ENCODE assay signal across 24 cellular contexts in the genomic region with DNA sequence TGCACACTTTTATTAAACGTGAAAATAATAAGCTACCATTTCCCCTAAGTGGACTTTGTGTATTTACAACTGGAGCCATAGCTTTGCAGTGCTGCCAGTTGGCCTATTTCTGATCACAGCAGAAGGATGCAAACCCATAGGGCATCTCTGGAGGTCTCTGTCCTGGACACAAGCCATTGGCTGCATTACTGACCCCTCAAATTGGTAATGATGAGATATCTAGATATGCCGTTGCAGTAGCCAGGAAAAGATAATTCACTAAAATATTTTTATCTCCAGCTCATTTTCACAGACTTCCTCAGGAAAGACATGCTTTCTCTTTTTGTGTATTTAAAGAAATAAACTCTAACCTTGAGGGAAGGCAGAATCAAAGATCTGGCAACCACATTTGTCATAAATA.
"Had no signal": no experiment of that assay in that cellular context is flagged by ENCODE, and none has a peak within 500 bp of the region (broad histone marks: within the 10 kb centered on the region; RNA-seq: fewer than 3 reads in every experiment).

No MANE protein-coding gene starts in this region.

- ATAC-seq: effector memory CD8-positive, alpha-beta T cell; esophagus mucosa; foreskin keratinocyte; gastrocnemius medialis; gastroesophageal sphincter; heart left ventricle; heart right ventricle had no signal

- H3K79me2 ChIP-seq: hepatocyte had no signal

- H3K27me3 ChIP-seq: colonic mucosa, dorsolateral prefrontal cortex, esophagus squamous epithelium, foreskin keratinocyte, gastrocnemius medialis, gastroesophageal sphincter, heart left ventricle, heart right ventricle, hepatocyte had no signal

- H3K4me3 ChIP-seq: colonic mucosa, coronary artery, dorsolateral prefrontal cortex, esophagus squamous epithelium, gastrocnemius medialis, gastroesophageal sphincter, heart left ventricle, heart right ventricle, hepatocyte had no signal

- H2AFZ ChIP-seq: hepatocyte had no signal

- DNase-seq: colonic mucosa; cortex of kidney; dermis blood vessel endothelial cell; dorsolateral prefrontal cortex; effector CD4-positive, alpha-beta T cell; effector CD8-positive, alpha-beta T cell; effector memory CD4-positive, alpha-beta T cell; effector memory CD8-positive, alpha-beta T cell; endodermal cell; erythroblast; esophagus squamous epithelium; foreskin fibroblast; foreskin keratinocyte; foreskin melanocyte; gastrocnemius medialis; glutamatergic neuron; head of caudate nucleus; heart left ventricle; heart right ventricle had no signal

- H3K9me3 ChIP-seq: colonic mucosa, esophagus squamous epithelium, gastrocnemius medialis, gastroesophageal sphincter, heart left ventricle, heart right ventricle had no signal

- H3K36me3 ChIP-seq: colonic mucosa, esophagus squamous epithelium, gastrocnemius medialis, gastroesophageal sphincter, heart left ventricle, heart right ventricle had no signal

- H3K4me1 ChIP-seq: colonic mucosa, esophagus squamous epithelium, foreskin keratinocyte, gastrocnemius medialis, gastroesophageal sphincter had no signal

- H3K27ac ChIP-seq: colonic mucosa, coronary artery, dorsolateral prefrontal cortex, epithelial cell of prostate, esophagus squamous epithelium, foreskin keratinocyte, gastrocnemius medialis, gastroesophageal sphincter, heart left ventricle, heart right ventricle, hepatocyte had no signal

- H3K4me2 ChIP-seq: hepatocyte had no signal
